Comparison of ENCODE assay signal across 8 cellular contexts in genomic region chr14:64764641-64765520, GRCh38.
DNase-seq lines count a peak whose midpoint lies in the region; ATAC-seq and TF ChIP-seq lines count a peak whose summit lies in the region.

No MANE protein-coding gene starts in this region.

- peaks cover 0 to 9% (median 4%) of the 10 kb centered on the region in 4 donors for H3K4me1 ChIP-seq in liver (ENCODE audit: control insufficient read depth in 4 of 4, insufficient read depth in 4 of 4, low read length in 3 of 4)

- no peaks in the 10 kb centered on the region for H3K36me3 ChIP-seq in liver (ENCODE audit: control insufficient read depth in 4 of 4, insufficient read depth in 3 of 4, low read depth in 1 of 4, low read length in 3 of 4)

- no peaks in the 10 kb centered on the region for H3K27me3 ChIP-seq in liver (ENCODE audit: control insufficient read depth in 4 of 4, insufficient read depth in 4 of 4, low read length in 3 of 4)

- H3K27me3 Mint-ChIP-seq in Calu3 (ENCODE audit: unreplicated experiment), result peaks cover 27% of the 10 kb centered on the region
- H3K27me3 Mint-ChIP-seq in activated CD4-positive, alpha-beta T cell treated with anti-CD3 and anti-CD28 coated beads, Interleukin-2, amount 10 ng/mL, durations not matched to agents 7 days and 5 days, result peaks cover 13% of the 10 kb centered on the region

- intact Hi-C loops in Calu3 (cut with micrococcal nuclease; ENCODE audit: unreplicated experiment), result loop anchor here (5.0 kb wide), 4 partner anchors 38 to 223 kb away; partner anchors contain the start of gene HSPA2

- peak; percentile 57 for ATAC-seq in HG02610 (IDR thresholded peaks at IDR 0.05; ENCODE audit: unreplicated experiment)
- no peak for ATAC-seq in HG02973 (IDR thresholded peaks at IDR 0.05; ENCODE audit: unreplicated experiment)

- H3K9me3 Mint-ChIP-seq in Calu3 (ENCODE audit: low read depth, unreplicated experiment), result no peaks in the 10 kb centered on the region
- H3K9me3 Mint-ChIP-seq in activated CD4-positive, alpha-beta T cell treated with anti-CD3 and anti-CD28 coated beads, Interleukin-2, amount 10 ng/mL, durations not matched to agents 7 days and 5 days, result no peaks in the 10 kb centered on the region

- CTCF ChIA-PET in Calu3 (lab: Charles Lee), result interaction anchor here (0.6 to 1.1 kb wide), 13 partner anchors 24 to 255 kb away, joined by 3 to 6 read pairs (median 4); partner anchors contain the start of gene PLEKHG3
- CTCF ChIA-PET in activated CD4-positive, alpha-beta T cell treated with anti-CD3 and anti-CD28 coated beads, Interleukin-2, amount 10 ng/mL, durations not matched to agents 7 days and 5 days (lab: Charles Lee), result interaction anchor here (0.6 to 1.7 kb wide), 9 partner anchors 9 to 127 kb away, joined by 3 to 9 read pairs (median 3); no protein-coding TSS in a partner anchor

- TF ChIP-seq CTCF in Calu3 (IDR thresholded peaks at IDR 0.05; ENCODE audit: unreplicated experiment) (peak; percentile 86), coronary artery (IDR thresholded peaks at IDR 0.05) (peak; percentile 96), liver (IDR thresholded peaks at IDR 0.05; ENCODE audit: low read depth, low read length, missing input control) (peak; percentile 90)

- TF ChIP-seq RAD21 in liver (IDR thresholded peaks at IDR 0.05), result peak; percentile 83 to 88

- peak overlapping the region; percentile 67 to 93 for H3K27ac ChIP-seq in coronary artery
- no peak overlapping the region for H3K27ac ChIP-seq in liver (ENCODE audit: low read depth in 1 of 2, low read length in 2 of 2)

- H3K4me3 ChIP-seq in coronary artery, result peak overlapping the region; percentile 60
- peak overlapping the region in 2 of 3 donors; percentile 5 to 33 for H3K4me3 ChIP-seq in liver (ENCODE audit: low read depth in 1 of 3, low read length in 3 of 3)

- no peaks in the 10 kb centered on the region for H3K9me3 ChIP-seq in liver (ENCODE audit: control insufficient read depth in 4 of 4, low read length in 3 of 4)

- no peak overlapping the region for H3K9ac ChIP-seq in liver (ENCODE audit: low read depth in 1 of 2, low read length in 2 of 2)

- H3K4me3 Mint-ChIP-seq in Calu3 (ENCODE audit: low read depth, unreplicated experiment), result peak overlapping the region; percentile 32
- no peak overlapping the region for H3K4me3 Mint-ChIP-seq in activated CD4-positive, alpha-beta T cell treated with anti-CD3 and anti-CD28 coated beads, Interleukin-2, amount 10 ng/mL, durations not matched to agents 7 days and 5 days

- peaks cover 27% of the 10 kb centered on the region for H3K4me1 Mint-ChIP-seq in Calu3 (ENCODE audit: low read depth, unreplicated experiment)
- peaks cover 54% of the 10 kb centered on the region for H3K4me1 Mint-ChIP-seq in activated CD4-positive, alpha-beta T cell treated with anti-CD3 and anti-CD28 coated beads, Interleukin-2, amount 10 ng/mL, durations not matched to agents 7 days and 5 days

- no peak overlapping the region for H3K27ac Mint-ChIP-seq in Calu3 (ENCODE audit: unreplicated experiment)
- peak overlapping the region; percentile 85 for H3K27ac Mint-ChIP-seq in activated CD4-positive, alpha-beta T cell treated with anti-CD3 and anti-CD28 coated beads, Interleukin-2, amount 10 ng/mL, durations not matched to agents 7 days and 5 days

- POLR2A ChIA-PET in activated CD4-positive, alpha-beta T cell treated with anti-CD3 and anti-CD28 coated beads, Interleukin-2, amount 10 ng/mL, durations not matched to agents 7 days and 5 days (lab: Charles Lee), result no interaction called here

- 25% methylated on average over 29 of the region's 29 CpGs for WGBS in liver

- H3K36me3 Mint-ChIP-seq in Calu3 (ENCODE audit: insufficient read depth, unreplicated experiment), result peaks cover under 1% of the 10 kb centered on the region
- no peaks in the 10 kb centered on the region for H3K36me3 Mint-ChIP-seq in activated CD4-positive, alpha-beta T cell treated with anti-CD3 and anti-CD28 coated beads, Interleukin-2, amount 10 ng/mL, durations not matched to agents 7 days and 5 days (ENCODE audit: low read depth)

- no TSS peak for BruUV-seq in Calu3 (replicated peaks; lab: Mats Ljungman, UMichigan)

- DNase-seq in Calu3 (peak; percentile 75), NCI-H446 treated with DMSO at 0.1 percent for 48 hours (lab: John Stamatoyannopoulos, UW) (peak; percentile 51), coronary artery (ENCODE audit: low spot score) (peak; percentile 90)
- DNase-seq in activated CD4-positive, alpha-beta T cell treated with anti-CD3 and anti-CD28 coated beads, Interleukin-2, amount 10 ng/mL, durations not matched to agents 7 days and 5 days, result peak; percentile 71
- peak; percentile 68 for DNase-seq in stimulated activated CD4-positive, alpha-beta T cell treated with anti-CD3 and anti-CD28 coated beads, Interleukin-4, amount 100 ng/mL, for 24 hours

TF ChIP-seq in liver, 16 proteins besides CTCF, POLR2A, EP300 and RAD21:
- TF ChIP-seq FOXA1 (IDR thresholded peaks at IDR 0.05), result no peak
- TF ChIP-seq, protein P1, sequence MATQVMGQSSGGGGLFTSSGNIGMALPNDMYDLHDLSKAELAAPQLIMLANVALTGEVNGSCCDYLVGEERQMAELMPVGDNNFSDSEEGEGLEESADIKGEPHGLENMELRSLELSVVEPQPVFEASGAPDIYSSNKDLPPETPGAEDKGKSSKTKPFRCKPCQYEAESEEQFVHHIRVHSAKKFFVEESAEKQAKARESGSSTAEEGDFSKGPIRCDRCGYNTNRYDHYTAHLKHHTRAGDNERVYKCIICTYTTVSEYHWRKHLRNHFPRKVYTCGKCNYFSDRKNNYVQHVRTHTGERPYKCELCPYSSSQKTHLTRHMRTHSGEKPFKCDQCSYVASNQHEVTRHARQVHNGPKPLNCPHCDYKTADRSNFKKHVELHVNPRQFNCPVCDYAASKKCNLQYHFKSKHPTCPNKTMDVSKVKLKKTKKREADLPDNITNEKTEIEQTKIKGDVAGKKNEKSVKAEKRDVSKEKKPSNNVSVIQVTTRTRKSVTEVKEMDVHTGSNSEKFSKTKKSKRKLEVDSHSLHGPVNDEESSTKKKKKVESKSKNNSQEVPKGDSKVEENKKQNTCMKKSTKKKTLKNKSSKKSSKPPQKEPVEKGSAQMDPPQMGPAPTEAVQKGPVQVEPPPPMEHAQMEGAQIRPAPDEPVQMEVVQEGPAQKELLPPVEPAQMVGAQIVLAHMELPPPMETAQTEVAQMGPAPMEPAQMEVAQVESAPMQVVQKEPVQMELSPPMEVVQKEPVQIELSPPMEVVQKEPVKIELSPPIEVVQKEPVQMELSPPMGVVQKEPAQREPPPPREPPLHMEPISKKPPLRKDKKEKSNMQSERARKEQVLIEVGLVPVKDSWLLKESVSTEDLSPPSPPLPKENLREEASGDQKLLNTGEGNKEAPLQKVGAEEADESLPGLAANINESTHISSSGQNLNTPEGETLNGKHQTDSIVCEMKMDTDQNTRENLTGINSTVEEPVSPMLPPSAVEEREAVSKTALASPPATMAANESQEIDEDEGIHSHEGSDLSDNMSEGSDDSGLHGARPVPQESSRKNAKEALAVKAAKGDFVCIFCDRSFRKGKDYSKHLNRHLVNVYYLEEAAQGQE (IDR thresholded peaks at IDR 0.05), result no peak
- TF ChIP-seq EGR1 (IDR thresholded peaks at IDR 0.05; ENCODE audit: low read depth in 2 of 2), result no peak
- TF ChIP-seq FOXA2 (IDR thresholded peaks at IDR 0.05), result no peak

Comparison
In these comparisons a context has a peak if more than half of its experiments do, and no peak if none do; other contexts are left out.
1. H3K27ac ChIP-seq: peak in coronary artery (2 of 2); none in liver (0 of 2).
2. Peak in every context shown above with its lines, with median percentiles within 50 percentile points of each other: DNase-seq and CTCF ChIP-seq.